ENCODE assay signal across 1 cellular context in genomic region chr9:137236238-137236935, GRCh38.
TF ChIP-seq lines count a peak whose summit lies in the region.

No MANE protein-coding gene starts in this region.

TF ChIP-seq in SK-N-SH, 30 proteins besides CTCF, POLR2A, EP300 and RAD21 (continued from another document):
- no peak for TF ChIP-seq PBX3 (IDR thresholded peaks at IDR 0.05)
- TF ChIP-seq GATA2 (CRISPR knock-in tag; IDR thresholded peaks at IDR 0.05) = no peak
- peak; percentile 72 for TF ChIP-seq SMC3 (IDR thresholded peaks at IDR 0.05; ENCODE audit: low read depth, low read length)
- peak; percentile 64; the same call in 1 of the 2 replicates for TF ChIP-seq YY1 (IDR thresholded peaks at IDR 0.05; ENCODE audit: low read depth)
- TF ChIP-seq POLR2AphosphoS5 (IDR thresholded peaks at IDR 0.05; ENCODE audit: low read depth, low read length) = peak; percentile 34; the same call in 1 of the 2 replicates
